25 cellular contexts compared by ENCODE assay signal in genomic region chr20:1494436-1494835, GRCh38. TPM values are rescaled to one million over a fixed set of nuclear protein-coding genes. Genes with fewer than 3 reads are reported as not detected.
DNase-seq lines count a peak whose midpoint lies in the region; ATAC-seq and TF ChIP-seq lines count a peak whose summit lies in the region.
"Had no signal": no experiment of that assay in that cellular context is flagged by ENCODE, and none has a peak within 500 bp of the region (broad histone marks: within the 10 kb centered on the region; RNA-seq: fewer than 3 reads in every experiment).

No MANE protein-coding gene starts in this region.

- no peak overlapping the region for H3K27ac Mint-ChIP-seq in stimulated activated memory B cell treated with anti-CD40 and anti-IgM and Interleukin-4, amounts not matched to agents 10 μg/mL and 1 μg/mL and 100 μg/mL, for 72 hours
- H3K27ac Mint-ChIP-seq: H9, HFFc6, T-cell had no signal

- H3K9me3 ChIP-seq in BLaER1 (no peaks in the 10 kb centered on the region), esophagus muscularis mucosa (no peaks in the 10 kb centered on the region), hepatocyte (ENCODE audit: low read depth) (no peaks in the 10 kb centered on the region)
- H3K9me3 ChIP-seq: A549, Peyer's patch, SJCRH30 had no signal

- TF ChIP-seq EP300 in esophagus muscularis mucosa (IDR thresholded peaks at IDR 0.05) = no peak

- no peak overlapping the region for H3K4me3 Mint-ChIP-seq in stimulated activated memory B cell treated with anti-CD40 and anti-IgM and Interleukin-4, amounts not matched to agents 10 μg/mL and 1 μg/mL and 100 μg/mL, for 72 hours
- H3K4me3 Mint-ChIP-seq: CD8-positive, alpha-beta memory T cell; H9; HFFc6; T-cell had no signal

- H3K9ac ChIP-seq in BLaER1 = no peak overlapping the region

- peak; percentile 35 for DNase-seq in KBM-7
- peak; percentile 92 for DNase-seq in NCI-H526 treated with DMSO at 0.1 percent for 48 hours (lab: John Stamatoyannopoulos, UW)
- DNase-seq in esophagus muscularis mucosa (ENCODE audit: extremely low spot score) = peak; percentile 45
- no peak for DNase-seq in hepatocyte (ENCODE audit: low spot score)
- no peak for DNase-seq in NCI-H82 (lab: John Stamatoyannopoulos, UW)
- no peak for DNase-seq in NCI-H2196 treated with DMSO at 0.1 percent for 48 hours (lab: John Stamatoyannopoulos, UW; ENCODE audit: unreplicated experiment)
- DNase-seq: C1 segment of cervical spinal cord; Calu3; CD8-positive, alpha-beta memory T cell; DMS153; H9; HFFc6; KG1; MV-4-11; NCI-H187; NCI-H446 treated with DMSO at 0.1 percent for 48 hours; Peyer's patch; SJCRH30; T-cell had no signal

- WGBS in esophagus muscularis mucosa = 44% methylated on average over 3 of the region's 3 CpGs
- WGBS in hepatocyte (ENCODE audit: low lambda C conversion rate, missing lambda C conversion rate) = 54% methylated on average over 3 of the region's 3 CpGs

- no peak overlapping the region for H2AFZ ChIP-seq in hepatocyte

- TF ChIP-seq POLR2A in esophagus muscularis mucosa (IDR thresholded peaks at IDR 0.05; ENCODE audit: low read depth) = no peak

- H3K4me1 Mint-ChIP-seq in stimulated activated memory B cell treated with anti-CD40 and anti-IgM and Interleukin-4, amounts not matched to agents 10 μg/mL and 1 μg/mL and 100 μg/mL, for 72 hours = peaks cover 38% of the 10 kb centered on the region
- H3K4me1 Mint-ChIP-seq: CD8-positive, alpha-beta memory T cell had no signal

- H3K27me3 Mint-ChIP-seq in stimulated activated memory B cell treated with anti-CD40 and anti-IgM and Interleukin-4, amounts not matched to agents 10 μg/mL and 1 μg/mL and 100 μg/mL, for 72 hours = peaks cover 36% of the 10 kb centered on the region

- H3K4me1 ChIP-seq in BLaER1 (peaks cover 47% of the 10 kb centered on the region), esophagus muscularis mucosa (peaks cover 0 to 10% (median 0%) of the 10 kb centered on the region in 4 donors), hepatocyte (ENCODE audit: insufficient read depth) (no peaks in the 10 kb centered on the region)
- H3K4me1 ChIP-seq: Peyer's patch, SJCRH30 had no signal

- no peak for ATAC-seq in stimulated activated memory B cell treated with anti-CD40 and anti-IgM and Interleukin-4, amounts not matched to agents 10 μg/mL and 1 μg/mL and 100 μg/mL, for 72 hours
- ATAC-seq: A549, T-cell had no signal

- H4K20me1 ChIP-seq in BLaER1 (no peaks in the 10 kb centered on the region), hepatocyte (ENCODE audit: insufficient read depth, poor library complexity, severe bottlenecking) (no peaks in the 10 kb centered on the region)

- intact Hi-C loops in esophagus muscularis mucosa (cut with DNase I) = no loop called here

- no peak for TF ChIP-seq CTCF in esophagus muscularis mucosa (IDR thresholded peaks at IDR 0.05)
- no peak for TF ChIP-seq CTCF in hepatocyte (IDR thresholded peaks at IDR 0.05; ENCODE audit: poor library complexity)

- no peaks in the 10 kb centered on the region for H3K36me3 ChIP-seq in BLaER1
- no peaks in the 10 kb centered on the region for H3K36me3 ChIP-seq in esophagus muscularis mucosa
- no peaks in the 10 kb centered on the region for H3K36me3 ChIP-seq in hepatocyte (replicated peaks; ENCODE audit: insufficient read depth, low read depth)
- H3K36me3 ChIP-seq: Peyer's patch, SJCRH30 had no signal

- no peaks in the 10 kb centered on the region for H3K9me3 Mint-ChIP-seq in stimulated activated memory B cell treated with anti-CD40 and anti-IgM and Interleukin-4, amounts not matched to agents 10 μg/mL and 1 μg/mL and 100 μg/mL, for 72 hours
- H3K9me3 Mint-ChIP-seq: H9, HFFc6 had no signal

- no peaks in the 10 kb centered on the region for H3K79me2 ChIP-seq in hepatocyte

- no peaks in the 10 kb centered on the region for H3K36me3 Mint-ChIP-seq in stimulated activated memory B cell treated with anti-CD40 and anti-IgM and Interleukin-4, amounts not matched to agents 10 μg/mL and 1 μg/mL and 100 μg/mL, for 72 hours
- H3K36me3 Mint-ChIP-seq: T-cell had no signal

- no peaks in the 10 kb centered on the region for H3K9me2 ChIP-seq in hepatocyte (replicated peaks; ENCODE audit: insufficient read depth)

- H3K27me3 ChIP-seq in BLaER1 = no peaks in the 10 kb centered on the region
- H3K27me3 ChIP-seq in esophagus muscularis mucosa = peaks cover 0 to 8% (median 3%) of the 10 kb centered on the region in 4 donors
- H3K27me3 ChIP-seq in hepatocyte = peaks cover 17% of the 10 kb centered on the region
- H3K27me3 ChIP-seq: Peyer's patch, SJCRH30 had no signal

- H3K4me2 ChIP-seq in BLaER1 (peak overlapping the region; percentile 61), hepatocyte (no peak overlapping the region)
- H3K4me2 ChIP-seq: A549 had no signal

- no peak overlapping the region for H3K27ac ChIP-seq in BLaER1
- no peak overlapping the region for H3K27ac ChIP-seq in esophagus muscularis mucosa (replicated peaks in 1 of 4)
- no peak overlapping the region for H3K27ac ChIP-seq in hepatocyte
- H3K27ac ChIP-seq: A549, Peyer's patch, SJCRH30 had no signal

- H3K4me3 ChIP-seq in BLaER1 (no peak overlapping the region), esophagus muscularis mucosa (no peak overlapping the region), hepatocyte (no peak overlapping the region)
- H3K4me3 ChIP-seq: A549, Peyer's patch, SJCRH30 had no signal

- in situ Hi-C loops in KBM-7 (cut with MboI; ENCODE audit: low pct_unique_long_range_greater_than_20kb, low sequenced_read_pairs) = no loop called here

RNA-seq across cellular contexts. Expression of gene SIRPB2, which starts 3.2 kb away (rescaled TPM):
- total RNA-seq in esophagus muscularis mucosa (1 to 10 TPM; 4.7 to 8.1 (median 6.2) TPM), hepatocyte (not detected in 2 replicates)
- not detected in 2 replicates for polyA plus RNA-seq in hepatocyte
- total RNA-seq: CD8-positive, alpha-beta memory T cell; Daoy; H9; HFFc6; HT1080; OCI-LY7; SJCRH30 had no signal
- polyA plus RNA-seq: A549; CD8-positive, alpha-beta memory T cell had no signal

RNA-seq across cellular contexts. Expression of gene NSFL1C, which starts 27.8 kb away (rescaled TPM):
- total RNA-seq in esophagus muscularis mucosa (10 to 100 TPM; 33.6 to 62.4 (median 43.6) TPM), hepatocyte (36.0 and 42.5 TPM in 2 replicates)
- polyA plus RNA-seq in hepatocyte = 92.4 and 98.8 TPM in 2 replicates

Comparison
In these comparisons a context has a peak if more than half of its experiments do, and no peak if none do; other contexts are left out.
1. DNase-seq: peak in KBM-7 (single experiment), NCI-H526 treated with DMSO at 0.1 percent for 48 hours (single experiment) and esophagus muscularis mucosa (single experiment); none in hepatocyte (single experiment), NCI-H82 (single experiment) and NCI-H2196 treated with DMSO at 0.1 percent for 48 hours (single experiment).